1 cellular context compared by ENCODE assay signal in the genomic region with DNA sequence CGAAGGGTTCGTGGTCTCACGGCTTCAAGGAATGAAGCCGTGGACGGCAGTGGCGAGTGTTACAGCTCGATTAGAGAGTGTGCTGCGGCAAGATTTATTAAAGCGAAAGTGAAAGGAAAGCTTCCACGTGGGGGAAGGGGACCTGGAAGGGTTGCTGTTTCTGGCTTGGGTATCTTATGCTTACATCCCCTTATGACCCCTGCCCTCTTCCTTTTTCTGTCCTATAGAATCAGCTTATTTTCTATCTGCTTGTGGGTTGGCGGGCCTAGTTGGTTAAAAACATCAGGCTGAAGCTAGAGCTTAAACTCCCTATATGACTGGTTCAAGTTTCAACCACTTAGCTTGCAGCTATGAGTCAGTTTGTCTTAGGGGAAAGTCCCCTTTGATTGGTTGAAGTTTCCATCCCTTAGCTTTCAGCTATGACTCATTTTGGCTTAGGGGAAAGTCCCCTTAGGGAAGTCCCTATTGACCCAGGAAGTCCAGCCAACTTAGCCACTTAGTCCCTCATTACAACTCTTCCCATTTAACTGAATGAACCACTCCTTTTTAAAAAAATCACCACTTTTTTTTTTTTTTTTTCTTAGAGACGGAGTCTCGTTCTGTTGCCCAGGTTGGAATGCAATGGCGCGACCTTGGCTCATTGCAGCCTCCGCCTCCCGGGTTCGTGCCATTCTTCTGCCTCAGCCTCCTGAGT.
TF ChIP-seq lines count a peak whose summit lies in the region.

No MANE protein-coding gene starts in this region.

TF ChIP-seq in K562, 482 proteins besides CTCF, POLR2A, EP300 and RAD21 (continued from another document):
- TF ChIP-seq MYC (IDR thresholded peaks at IDR 0.05; ENCODE audit: low read depth, low read length) = peak; percentile 75
- no peak for TF ChIP-seq MYC (CRISPR knock-in tag; IDR thresholded peaks at IDR 0.05; ENCODE audit: borderline replicate concordance, low read depth)
- TF ChIP-seq TAF9B (IDR thresholded peaks at IDR 0.05; ENCODE audit: partially characterized antibody) = peak; percentile 73
- TF ChIP-seq CTBP1 (IDR thresholded peaks at IDR 0.05; ENCODE audit: borderline replicate concordance) = no peak
- no peak for TF ChIP-seq RBM15 (IDR thresholded peaks at IDR 0.05; ENCODE audit: insufficient read depth, low read length)
- TF ChIP-seq ATF7 (IDR thresholded peaks at IDR 0.05) = peak; percentile 71
- TF ChIP-seq IRF2 (CRISPR knock-in tag; IDR thresholded peaks at IDR 0.05) = peak; percentile 97
- no peak for TF ChIP-seq KAT2B (IDR thresholded peaks at IDR 0.05; ENCODE audit: low read depth, low read length)
- TF ChIP-seq JUNB (CRISPR knock-in tag; conservative IDR thresholded peaks at IDR 0.05) = peak; percentile 36; the same call in 1 of the 2 replicates
- TF ChIP-seq CBFA2T2 (conservative IDR thresholded peaks at IDR 0.05) = peak; percentile 35; the same call in 1 of the 2 replicates
- TF ChIP-seq, protein P1, sequence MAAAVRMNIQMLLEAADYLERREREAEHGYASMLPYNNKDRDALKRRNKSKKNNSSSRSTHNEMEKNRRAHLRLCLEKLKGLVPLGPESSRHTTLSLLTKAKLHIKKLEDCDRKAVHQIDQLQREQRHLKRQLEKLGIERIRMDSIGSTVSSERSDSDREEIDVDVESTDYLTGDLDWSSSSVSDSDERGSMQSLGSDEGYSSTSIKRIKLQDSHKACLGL (CRISPR knock-in tag; IDR thresholded peaks at IDR 0.05; ENCODE audit: borderline replicate concordance, poor library complexity, severe bottlenecking) = peak; percentile 67
- TF ChIP-seq DPF2 (IDR thresholded peaks at IDR 0.05) = 0 out of 2 replicates have a peak, but pooled peaks have one; percentile 30
- peak; percentile 31 for TF ChIP-seq SAP30 (IDR thresholded peaks at IDR 0.05; ENCODE audit: borderline replicate concordance, insufficient read depth, low read depth, low read length, poor library complexity, severe bottlenecking)
- TF ChIP-seq RBBP5 (IDR thresholded peaks at IDR 0.05; ENCODE audit: borderline replicate concordance, insufficient read depth, low read length, poor library complexity, severe bottlenecking) = peak; percentile 45
- no peak for TF ChIP-seq ZNF143 (CRISPR knock-in tag; IDR thresholded peaks at IDR 0.05)
- TF ChIP-seq ARID1B (IDR thresholded peaks at IDR 0.05) = peak; percentile 49; the same call in 1 of the 2 replicates
- no peak for TF ChIP-seq BCL6 (CRISPR knock-in tag; IDR thresholded peaks at IDR 0.05)
- no peak for TF ChIP-seq ETV5 (CRISPR knock-in tag; IDR thresholded peaks at IDR 0.05; ENCODE audit: low read depth)
- TF ChIP-seq NR2C1 (IDR thresholded peaks at IDR 0.05) = peak; percentile 81
- TF ChIP-seq NR2C1 (tag; IDR thresholded peaks at IDR 0.05) = peak; percentile 95
- TF ChIP-seq FOSL1 (tag; conservative IDR thresholded peaks at IDR 0.05) = peak; percentile 98
- TF ChIP-seq, protein P2, sequence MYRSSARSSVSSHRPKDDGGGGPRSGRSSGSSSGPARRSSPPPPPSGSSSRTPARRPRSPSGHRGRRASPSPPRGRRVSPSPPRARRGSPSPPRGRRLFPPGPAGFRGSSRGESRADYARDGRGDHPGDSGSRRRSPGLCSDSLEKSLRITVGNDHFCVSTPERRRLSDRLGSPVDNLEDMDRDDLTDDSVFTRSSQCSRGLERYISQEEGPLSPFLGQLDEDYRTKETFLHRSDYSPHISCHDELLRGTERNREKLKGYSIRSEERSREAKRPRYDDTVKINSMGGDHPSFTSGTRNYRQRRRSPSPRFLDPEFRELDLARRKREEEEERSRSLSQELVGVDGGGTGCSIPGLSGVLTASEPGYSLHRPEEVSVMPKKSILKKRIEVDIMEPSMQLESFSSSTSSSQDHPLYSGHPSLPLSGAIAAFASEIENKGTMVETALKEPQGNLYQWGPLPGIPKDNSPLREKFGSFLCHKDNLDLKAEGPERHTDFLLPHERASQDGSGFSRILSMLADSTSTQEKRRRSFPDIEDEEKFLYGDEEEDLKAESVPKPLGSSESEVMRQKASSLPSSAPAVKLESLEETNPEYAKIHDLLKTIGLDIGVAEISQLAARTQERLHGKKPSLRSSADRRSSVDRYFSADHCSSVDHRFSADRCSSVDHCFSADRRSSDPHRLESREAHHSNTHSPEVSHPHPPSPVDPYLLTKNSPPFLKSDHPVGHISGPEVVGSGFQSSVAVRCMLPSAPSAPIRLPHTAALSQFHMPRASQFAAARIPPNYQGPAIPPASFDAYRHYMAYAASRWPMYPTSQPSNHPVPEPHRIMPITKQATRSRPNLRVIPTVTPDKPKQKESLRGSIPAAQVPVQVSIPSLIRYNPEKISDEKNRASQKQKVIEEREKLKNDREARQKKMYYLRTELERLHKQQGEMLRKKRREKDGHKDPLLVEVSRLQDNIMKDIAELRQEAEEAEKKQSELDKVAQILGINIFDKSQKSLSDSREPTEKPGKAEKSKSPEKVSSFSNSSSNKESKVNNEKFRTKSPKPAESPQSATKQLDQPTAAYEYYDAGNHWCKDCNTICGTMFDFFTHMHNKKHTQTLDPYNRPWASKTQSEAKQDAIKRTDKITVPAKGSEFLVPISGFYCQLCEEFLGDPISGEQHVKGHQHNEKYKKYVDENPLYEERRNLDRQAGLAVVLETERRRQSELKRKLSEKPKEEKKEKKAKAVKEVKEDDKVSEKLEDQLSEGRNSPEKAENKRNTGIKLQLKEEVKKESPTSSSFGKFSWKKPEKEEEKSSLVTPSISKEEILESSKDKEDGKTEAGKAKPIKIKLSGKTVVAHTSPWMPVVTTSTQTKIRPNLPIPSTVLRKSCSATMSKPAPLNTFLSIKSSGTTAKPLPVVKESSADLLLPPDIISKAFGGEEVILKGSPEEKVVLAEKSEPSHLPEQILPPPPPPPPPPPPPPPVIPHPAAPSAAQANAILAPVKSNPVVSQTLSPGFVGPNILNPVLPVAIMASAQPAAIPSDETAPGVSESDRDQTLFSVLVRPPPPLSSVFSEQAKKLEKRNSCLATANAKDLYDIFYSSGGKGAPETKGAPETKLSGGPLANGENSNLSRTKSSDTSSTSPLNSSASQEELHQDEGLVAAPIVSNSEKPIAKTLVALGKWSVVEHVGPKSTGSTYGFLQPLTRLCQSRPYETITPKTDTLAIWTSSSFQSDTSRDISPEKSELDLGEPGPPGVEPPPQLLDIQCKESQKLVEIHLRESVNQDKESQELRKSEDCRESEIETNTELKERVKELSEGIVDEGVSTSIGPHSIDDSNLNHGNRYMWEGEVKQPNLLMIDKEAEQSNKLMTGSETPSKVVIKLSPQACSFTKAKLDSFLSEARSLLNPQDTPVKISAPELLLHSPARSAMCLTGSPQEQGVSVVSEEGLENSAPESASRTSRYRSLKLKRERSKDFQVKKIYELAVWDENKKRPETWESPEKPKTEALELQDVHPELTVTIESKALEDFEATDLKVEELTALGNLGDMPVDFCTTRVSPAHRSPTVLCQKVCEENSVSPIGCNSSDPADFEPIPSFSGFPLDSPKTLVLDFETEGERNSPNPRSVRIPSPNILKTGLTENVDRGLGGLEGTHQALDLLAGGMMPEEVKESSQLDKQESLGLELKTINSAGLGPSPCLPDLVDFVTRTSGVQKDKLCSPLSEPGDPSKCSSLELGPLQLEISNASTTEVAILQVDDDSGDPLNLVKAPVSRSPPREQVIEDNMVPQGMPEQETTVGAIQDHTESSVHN (IDR thresholded peaks at IDR 0.05; ENCODE audit: borderline replicate concordance in 1 of 2, low read depth in 1 of 2) = peak in 1 of 2 experiments; percentile 88; a peak in 2 of 4 replicates
- TF ChIP-seq JUN (IDR thresholded peaks at IDR 0.05; ENCODE audit: borderline replicate concordance, low read depth, low read length) = 0 out of 2 replicates have a peak, but pooled peaks have one; percentile 35
- TF ChIP-seq JUN (CRISPR knock-in tag; IDR thresholded peaks at IDR 0.05; ENCODE audit: borderline replicate concordance) = no peak
- peak; percentile 52 to 80 for TF ChIP-seq FOXK2 (conservative IDR thresholded peaks at IDR 0.05 in 1 of 2, IDR thresholded peaks at IDR 0.05 in 1 of 2; ENCODE audit: low read depth in 2 of 2)
- TF ChIP-seq, protein P3, sequence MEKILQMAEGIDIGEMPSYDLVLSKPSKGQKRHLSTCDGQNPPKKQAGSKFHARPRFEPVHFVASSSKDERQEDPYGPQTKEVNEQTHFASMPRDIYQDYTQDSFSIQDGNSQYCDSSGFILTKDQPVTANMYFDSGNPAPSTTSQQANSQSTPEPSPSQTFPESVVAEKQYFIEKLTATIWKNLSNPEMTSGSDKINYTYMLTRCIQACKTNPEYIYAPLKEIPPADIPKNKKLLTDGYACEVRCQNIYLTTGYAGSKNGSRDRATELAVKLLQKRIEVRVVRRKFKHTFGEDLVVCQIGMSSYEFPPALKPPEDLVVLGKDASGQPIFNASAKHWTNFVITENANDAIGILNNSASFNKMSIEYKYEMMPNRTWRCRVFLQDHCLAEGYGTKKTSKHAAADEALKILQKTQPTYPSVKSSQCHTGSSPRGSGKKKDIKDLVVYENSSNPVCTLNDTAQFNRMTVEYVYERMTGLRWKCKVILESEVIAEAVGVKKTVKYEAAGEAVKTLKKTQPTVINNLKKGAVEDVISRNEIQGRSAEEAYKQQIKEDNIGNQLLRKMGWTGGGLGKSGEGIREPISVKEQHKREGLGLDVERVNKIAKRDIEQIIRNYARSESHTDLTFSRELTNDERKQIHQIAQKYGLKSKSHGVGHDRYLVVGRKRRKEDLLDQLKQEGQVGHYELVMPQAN (IDR thresholded peaks at IDR 0.05; ENCODE audit: borderline replicate concordance) = peak; percentile 84; the same call in 1 of the 2 replicates
